ENCODE assay signal across 9 cellular contexts in genomic region chr2:58107803-58108710, GRCh38.
A peak's percentile ranks its signal among the peaks of the same experiment; 100 is the strongest.
DNase-seq lines count a peak whose midpoint lies in the region; ATAC-seq and TF ChIP-seq lines count a peak whose summit lies in the region.
"Had no signal": no experiment of that assay in that cellular context is flagged by ENCODE, and none has a peak within 500 bp of the region (broad histone marks: within the 10 kb centered on the region; RNA-seq: fewer than 3 reads in every experiment).

No MANE protein-coding gene starts in this region.

- no peaks in the 10 kb centered on the region for H3K9me3 Mint-ChIP-seq in activated CD4-positive, alpha-beta T cell treated with anti-CD3 and anti-CD28 coated beads, Interleukin-2, amount 10 ng/mL, durations not matched to agents 24 days and 14 days
- peaks cover 3% of the 10 kb centered on the region for H3K9me3 Mint-ChIP-seq in activated CD4-positive, alpha-beta T cell treated with anti-CD3 and anti-CD28 coated beads, Interleukin-2, amount 10 ng/mL, durations not matched to agents 7 days and 5 days
- H3K9me3 Mint-ChIP-seq in activated naive CD4-positive, alpha-beta T cell treated with anti-CD3 and anti-CD28 coated beads for 36 hours: no peaks in the 10 kb centered on the region

- H3K27ac Mint-ChIP-seq in activated CD4-positive, alpha-beta T cell treated with anti-CD3 and anti-CD28 coated beads, Interleukin-2, amount 10 ng/mL, durations not matched to agents 24 days and 14 days: peak overlapping the region; percentile 46
- no peak overlapping the region for H3K27ac Mint-ChIP-seq in activated CD4-positive, alpha-beta T cell treated with anti-CD3 and anti-CD28 coated beads, Interleukin-2, amount 10 ng/mL, durations not matched to agents 7 days and 5 days
- no peak overlapping the region for H3K27ac Mint-ChIP-seq in activated naive CD4-positive, alpha-beta T cell treated with anti-CD3 and anti-CD28 coated beads for 36 hours

- intact Hi-C loops in activated CD4-positive, alpha-beta T cell treated with anti-CD3 and anti-CD28 coated beads, Interleukin-2, amount 10 ng/mL, durations not matched to agents 24 days and 14 days (cut with micrococcal nuclease): loop anchor here (5.0 kb wide), 2 partner anchors 41 to 61 kb away; partner anchors contain the start of gene VRK2
- intact Hi-C loops in activated naive CD4-positive, alpha-beta T cell treated with anti-CD3 and anti-CD28 coated beads for 36 hours (cut with micrococcal nuclease): loop anchor here (1.0 to 2.0 kb wide), 4 partner anchors 39 to 150 kb away; partner anchors contain the start of gene VRK2

- H3K27ac ChIP-seq in tibial nerve: peak overlapping the region in 1 of 4 donors; percentile 39

- H3K27me3 Mint-ChIP-seq in activated CD4-positive, alpha-beta T cell treated with anti-CD3 and anti-CD28 coated beads, Interleukin-2, amount 10 ng/mL, durations not matched to agents 24 days and 14 days: no peaks in the 10 kb centered on the region
- no peaks in the 10 kb centered on the region for H3K27me3 Mint-ChIP-seq in activated CD4-positive, alpha-beta T cell treated with anti-CD3 and anti-CD28 coated beads, Interleukin-2, amount 10 ng/mL, durations not matched to agents 7 days and 5 days
- H3K27me3 Mint-ChIP-seq in activated naive CD4-positive, alpha-beta T cell treated with anti-CD3 and anti-CD28 coated beads for 36 hours (ENCODE audit: low read depth): no peaks in the 10 kb centered on the region

- POLR2A ChIA-PET in activated CD4-positive, alpha-beta T cell treated with anti-CD3 and anti-CD28 coated beads, Interleukin-2, amount 10 ng/mL, durations not matched to agents 7 days and 5 days (lab: Charles Lee): no interaction called here

- no peaks in the 10 kb centered on the region for H3K27me3 ChIP-seq in tibial nerve

- WGBS in tibial nerve, 2 donors: 79% methylated on average over 10 of the region's 10 CpGs

- no peak for DNase-seq in activated CD4-positive, alpha-beta T cell treated with anti-CD3 and anti-CD28 coated beads, Interleukin-2, amount 10 ng/mL, durations not matched to agents 24 days and 14 days
- DNase-seq in activated CD4-positive, alpha-beta T cell treated with anti-CD3 and anti-CD28 coated beads, Interleukin-2, amount 10 ng/mL, durations not matched to agents 7 days and 5 days: no peak
- DNase-seq in SIG-M5 (lab: John Stamatoyannopoulos, UW): peak; percentile 96
- DNase-seq in fibroblast of pulmonary artery (ENCODE audit: low read depth): peak; percentile 91
- DNase-seq in stimulated activated naive CD8-positive, alpha-beta T cell treated with anti-CD3 and anti-CD28 coated beads, Interleukin-15, Interleukin-2, amounts not matched to agents 100 U/mL and 50 U/mL, for 24 hours: no peak
- no peak for DNase-seq in tibial nerve (ENCODE audit: low spot score in 2 of 2)
- DNase-seq in activated naive CD4-positive, alpha-beta T cell treated with anti-CD3 and anti-CD28 coated beads for 36 hours: no peak
- DNase-seq: NCI-H2081 treated with DMSO at 0.1 percent for 48 hours had no signal

- H3K4me3 ChIP-seq in fibroblast of pulmonary artery (replicated peaks; ENCODE audit: low read depth, low read length) (peak overlapping the region; percentile 27), tibial nerve (no peak overlapping the region)

- no peak overlapping the region for H3K4me3 Mint-ChIP-seq in activated CD4-positive, alpha-beta T cell treated with anti-CD3 and anti-CD28 coated beads, Interleukin-2, amount 10 ng/mL, durations not matched to agents 24 days and 14 days
- no peak overlapping the region for H3K4me3 Mint-ChIP-seq in activated CD4-positive, alpha-beta T cell treated with anti-CD3 and anti-CD28 coated beads, Interleukin-2, amount 10 ng/mL, durations not matched to agents 7 days and 5 days
- H3K4me3 Mint-ChIP-seq in activated naive CD4-positive, alpha-beta T cell treated with anti-CD3 and anti-CD28 coated beads for 36 hours: no peak overlapping the region

- H3K4me1 Mint-ChIP-seq in activated CD4-positive, alpha-beta T cell treated with anti-CD3 and anti-CD28 coated beads, Interleukin-2, amount 10 ng/mL, durations not matched to agents 24 days and 14 days: peaks cover 10% of the 10 kb centered on the region
- H3K4me1 Mint-ChIP-seq in activated CD4-positive, alpha-beta T cell treated with anti-CD3 and anti-CD28 coated beads, Interleukin-2, amount 10 ng/mL, durations not matched to agents 7 days and 5 days: peaks cover 6% of the 10 kb centered on the region
- peaks cover 13% of the 10 kb centered on the region for H3K4me1 Mint-ChIP-seq in activated naive CD4-positive, alpha-beta T cell treated with anti-CD3 and anti-CD28 coated beads for 36 hours (ENCODE audit: low read depth)

- TF ChIP-seq CTCF in fibroblast of pulmonary artery (IDR thresholded peaks at IDR 0.05; ENCODE audit: low read length, missing control alignments) (no peak), tibial nerve (IDR thresholded peaks at IDR 0.05) (no peak)

- H3K9me3 ChIP-seq in tibial nerve: no peaks in the 10 kb centered on the region

- TF ChIP-seq EP300 in tibial nerve (IDR thresholded peaks at IDR 0.05): peak in 1 of 2 donors; percentile 22

- no peak for TF ChIP-seq POLR2A in tibial nerve (IDR thresholded peaks at IDR 0.05)

- H3K36me3 Mint-ChIP-seq in activated CD4-positive, alpha-beta T cell treated with anti-CD3 and anti-CD28 coated beads, Interleukin-2, amount 10 ng/mL, durations not matched to agents 24 days and 14 days (ENCODE audit: low read depth): peaks cover 2% of the 10 kb centered on the region
- H3K36me3 Mint-ChIP-seq in activated CD4-positive, alpha-beta T cell treated with anti-CD3 and anti-CD28 coated beads, Interleukin-2, amount 10 ng/mL, durations not matched to agents 7 days and 5 days (ENCODE audit: low read depth): no peaks in the 10 kb centered on the region
- H3K36me3 Mint-ChIP-seq in activated naive CD4-positive, alpha-beta T cell treated with anti-CD3 and anti-CD28 coated beads for 36 hours (ENCODE audit: low read depth): peaks cover 7% of the 10 kb centered on the region

- H3K4me1 ChIP-seq in tibial nerve: no peaks in the 10 kb centered on the region

- CTCF ChIA-PET in activated CD4-positive, alpha-beta T cell treated with anti-CD3 and anti-CD28 coated beads, Interleukin-2, amount 10 ng/mL, durations not matched to agents 7 days and 5 days (lab: Charles Lee): no interaction called here
- CTCF ChIA-PET in activated naive CD4-positive, alpha-beta T cell treated with anti-CD3 and anti-CD28 coated beads for 36 hours (lab: Charles Lee): no interaction called here

- no peaks in the 10 kb centered on the region for H3K36me3 ChIP-seq in tibial nerve

- peak; percentile 55 for ATAC-seq in stimulated activated naive CD8-positive, alpha-beta T cell treated with anti-CD3 and anti-CD28 coated beads, Interleukin-15, Interleukin-2, amounts not matched to agents 100 U/mL and 50 U/mL, for 24 hours
- ATAC-seq in HG03571 (IDR thresholded peaks at IDR 0.05; ENCODE audit: unreplicated experiment): no peak

Comparison
In these comparisons a context has a peak if more than half of its experiments do, and no peak if none do; other contexts are left out.
1. DNase-seq: peak in SIG-M5 (single experiment) and fibroblast of pulmonary artery (single experiment); none in activated CD4-positive, alpha-beta T cell treated with anti-CD3 and anti-CD28 coated beads, Interleukin-2, amount 10 ng/mL, durations not matched to agents 24 days and 14 days (single experiment), activated CD4-positive, alpha-beta T cell treated with anti-CD3 and anti-CD28 coated beads, Interleukin-2, amount 10 ng/mL, durations not matched to agents 7 days and 5 days (single experiment), stimulated activated naive CD8-positive, alpha-beta T cell treated with anti-CD3 and anti-CD28 coated beads, Interleukin-15, Interleukin-2, amounts not matched to agents 100 U/mL and 50 U/mL, for 24 hours (single experiment), tibial nerve (0 of 2) and activated naive CD4-positive, alpha-beta T cell treated with anti-CD3 and anti-CD28 coated beads for 36 hours (single experiment).